ENCODE assay signal across 15 cellular contexts in genomic region chr12:104656383-104656782, GRCh38.
"Had no signal": no experiment of that assay in that cellular context is flagged by ENCODE, and none has a peak within 500 bp of the region (broad histone marks: within the 10 kb centered on the region; RNA-seq: fewer than 3 reads in every experiment).

No MANE protein-coding gene starts in this region.

- H3K27ac ChIP-seq: ascending aorta, gastroesophageal sphincter, tibial artery, vagina had no signal

- H3K27me3 ChIP-seq: ascending aorta, dorsolateral prefrontal cortex, gastroesophageal sphincter, tibial artery, vagina had no signal

- H3K27ac Mint-ChIP-seq: activated naive CD8-positive, alpha-beta T cell treated with anti-CD3 and anti-CD28 coated beads, Interleukin-2, amount 50 U/mL, for 24 hours; naive thymus-derived CD8-positive, alpha-beta T cell had no signal

- H3K4me3 Mint-ChIP-seq: activated naive CD8-positive, alpha-beta T cell treated with anti-CD3 and anti-CD28 coated beads, Interleukin-2, amount 50 U/mL, for 24 hours; naive thymus-derived CD8-positive, alpha-beta T cell had no signal

- H3K27me3 Mint-ChIP-seq: activated naive CD8-positive, alpha-beta T cell treated with anti-CD3 and anti-CD28 coated beads, Interleukin-2, amount 50 U/mL, for 24 hours; naive thymus-derived CD8-positive, alpha-beta T cell had no signal

- H3K4me1 ChIP-seq: gastroesophageal sphincter, tibial artery had no signal

- H3K4me3 ChIP-seq: ascending aorta, dorsolateral prefrontal cortex, gastroesophageal sphincter, tibial artery, vagina had no signal

- H3K9me3 Mint-ChIP-seq: activated naive CD8-positive, alpha-beta T cell treated with anti-CD3 and anti-CD28 coated beads, Interleukin-2, amount 50 U/mL, for 24 hours; naive thymus-derived CD8-positive, alpha-beta T cell had no signal

- H3K9me3 ChIP-seq: ascending aorta, gastroesophageal sphincter, tibial artery, vagina had no signal

- ATAC-seq: activated CD4-positive, CD25-positive, alpha-beta regulatory T cell treated with anti-CD3 and anti-CD28 coated beads, Interleukin-2, amount 50 U/mL, for 24 hours; activated naive CD8-positive, alpha-beta T cell treated with anti-CD3 and anti-CD28 coated beads, Interleukin-2, amount 50 U/mL, for 24 hours; naive thymus-derived CD8-positive, alpha-beta T cell had no signal

- H3K36me3 ChIP-seq: ascending aorta, gastroesophageal sphincter, tibial artery, vagina had no signal

- DNase-seq: activated CD4-positive, alpha-beta T cell treated with anti-CD3 and anti-CD28 coated beads, Interleukin-2, amount 50 U/mL, for 4 hours; activated naive CD4-positive, alpha-beta T cell treated with Interleukin-2 at 50 U/mL for 16 hours; activated naive CD8-positive, alpha-beta T cell treated with anti-CD3 and anti-CD28 coated beads, Interleukin-2, amount 50 U/mL, for 24 hours; activated T-cell treated with anti-CD3 and anti-CD28 coated beads for 4 hours; dorsolateral prefrontal cortex; erythroblast; naive thymus-derived CD8-positive, alpha-beta T cell; stimulated activated CD4-positive, alpha-beta T cell treated with anti-CD3 and anti-CD28 coated beads, Interleukin-12 subunit alpha, Interleukin-12 subunit beta, amount 100 ng/mL, for 4 hours; stimulated activated CD4-positive, alpha-beta T cell treated with anti-CD3 and anti-CD28 coated beads, Interleukin-2, amount 100 ng/mL, for 24 hours; T-helper 9 cell had no signal
